1 cellular context compared by ENCODE assay signal in genomic region chr1:211420389-211420788, GRCh38.
TF ChIP-seq lines count a peak whose summit lies in the region.

No MANE protein-coding gene starts in this region.

TF ChIP-seq in GM23338, 12 proteins besides CTCF, POLR2A, EP300 and RAD21 (continued from another document):
- TF ChIP-seq ZNF462 (CRISPR knock-in tag; IDR thresholded peaks at IDR 0.05) (no peak), EZH2 (IDR thresholded peaks at IDR 0.05; ENCODE audit: low read depth, unreplicated experiment) (no peak), STAT1 (IDR thresholded peaks at IDR 0.05; ENCODE audit: unreplicated experiment) (no peak), CREB1 (CRISPR knock-in tag; IDR thresholded peaks at IDR 0.05; ENCODE audit: low read depth) (no peak), POLR2AphosphoS5 (IDR thresholded peaks at IDR 0.05; ENCODE audit: low read depth) (no peak), EZH2phosphoT487 (IDR thresholded peaks at IDR 0.05; ENCODE audit: unreplicated experiment) (no peak), JUNB (IDR thresholded peaks at IDR 0.05; ENCODE audit: unreplicated experiment) (no peak), ZNF331 (CRISPR knock-in tag; IDR thresholded peaks at IDR 0.05; ENCODE audit: low read depth) (no peak)
- TF ChIP-seq, protein P1, sequence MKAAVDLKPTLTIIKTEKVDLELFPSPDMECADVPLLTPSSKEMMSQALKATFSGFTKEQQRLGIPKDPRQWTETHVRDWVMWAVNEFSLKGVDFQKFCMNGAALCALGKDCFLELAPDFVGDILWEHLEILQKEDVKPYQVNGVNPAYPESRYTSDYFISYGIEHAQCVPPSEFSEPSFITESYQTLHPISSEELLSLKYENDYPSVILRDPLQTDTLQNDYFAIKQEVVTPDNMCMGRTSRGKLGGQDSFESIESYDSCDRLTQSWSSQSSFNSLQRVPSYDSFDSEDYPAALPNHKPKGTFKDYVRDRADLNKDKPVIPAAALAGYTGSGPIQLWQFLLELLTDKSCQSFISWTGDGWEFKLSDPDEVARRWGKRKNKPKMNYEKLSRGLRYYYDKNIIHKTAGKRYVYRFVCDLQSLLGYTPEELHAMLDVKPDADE (IDR thresholded peaks at IDR 0.05) = no peak
